ENCODE assay signal across 1 cellular context in the genomic region with DNA sequence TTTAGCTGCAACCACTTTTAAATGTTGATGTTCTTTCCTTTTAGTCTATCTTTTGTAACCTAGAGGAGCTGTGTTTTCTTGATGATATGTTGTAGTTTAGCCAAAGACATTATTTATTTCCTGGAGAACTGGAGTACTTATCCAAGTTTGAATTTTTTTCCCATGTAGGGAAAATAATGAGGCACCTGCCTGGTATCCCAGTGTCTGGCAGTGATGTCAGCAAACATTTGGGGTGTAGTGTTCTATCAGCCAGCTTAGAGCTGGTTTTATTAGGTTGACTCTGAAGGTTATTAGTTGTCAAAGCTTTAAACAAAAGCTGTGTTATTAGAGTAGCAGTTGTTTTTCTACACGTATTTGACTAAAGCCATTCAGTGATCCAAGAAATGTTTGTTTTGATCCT.
TF ChIP-seq lines count a peak whose summit lies in the region.

No MANE protein-coding gene starts in this region.

TF ChIP-seq in A549, 52 proteins besides CTCF, POLR2A, EP300 and RAD21 (continued from another document):
- TF ChIP-seq, protein P1, sequence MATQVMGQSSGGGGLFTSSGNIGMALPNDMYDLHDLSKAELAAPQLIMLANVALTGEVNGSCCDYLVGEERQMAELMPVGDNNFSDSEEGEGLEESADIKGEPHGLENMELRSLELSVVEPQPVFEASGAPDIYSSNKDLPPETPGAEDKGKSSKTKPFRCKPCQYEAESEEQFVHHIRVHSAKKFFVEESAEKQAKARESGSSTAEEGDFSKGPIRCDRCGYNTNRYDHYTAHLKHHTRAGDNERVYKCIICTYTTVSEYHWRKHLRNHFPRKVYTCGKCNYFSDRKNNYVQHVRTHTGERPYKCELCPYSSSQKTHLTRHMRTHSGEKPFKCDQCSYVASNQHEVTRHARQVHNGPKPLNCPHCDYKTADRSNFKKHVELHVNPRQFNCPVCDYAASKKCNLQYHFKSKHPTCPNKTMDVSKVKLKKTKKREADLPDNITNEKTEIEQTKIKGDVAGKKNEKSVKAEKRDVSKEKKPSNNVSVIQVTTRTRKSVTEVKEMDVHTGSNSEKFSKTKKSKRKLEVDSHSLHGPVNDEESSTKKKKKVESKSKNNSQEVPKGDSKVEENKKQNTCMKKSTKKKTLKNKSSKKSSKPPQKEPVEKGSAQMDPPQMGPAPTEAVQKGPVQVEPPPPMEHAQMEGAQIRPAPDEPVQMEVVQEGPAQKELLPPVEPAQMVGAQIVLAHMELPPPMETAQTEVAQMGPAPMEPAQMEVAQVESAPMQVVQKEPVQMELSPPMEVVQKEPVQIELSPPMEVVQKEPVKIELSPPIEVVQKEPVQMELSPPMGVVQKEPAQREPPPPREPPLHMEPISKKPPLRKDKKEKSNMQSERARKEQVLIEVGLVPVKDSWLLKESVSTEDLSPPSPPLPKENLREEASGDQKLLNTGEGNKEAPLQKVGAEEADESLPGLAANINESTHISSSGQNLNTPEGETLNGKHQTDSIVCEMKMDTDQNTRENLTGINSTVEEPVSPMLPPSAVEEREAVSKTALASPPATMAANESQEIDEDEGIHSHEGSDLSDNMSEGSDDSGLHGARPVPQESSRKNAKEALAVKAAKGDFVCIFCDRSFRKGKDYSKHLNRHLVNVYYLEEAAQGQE (IDR thresholded peaks at IDR 0.05): no peak
- TF ChIP-seq ZC3H11A (IDR thresholded peaks at IDR 0.05) (no peak), HOXB13 (CRISPR knock-in tag; IDR thresholded peaks at IDR 0.05; ENCODE audit: low read depth) (no peak), ZFP36 (IDR thresholded peaks at IDR 0.05; ENCODE audit: borderline replicate concordance, partially characterized antibody) (no peak), MAZ (IDR thresholded peaks at IDR 0.05; ENCODE audit: borderline replicate concordance, low read depth, low read length) (no peak), HOXB5 (CRISPR knock-in tag; IDR thresholded peaks at IDR 0.05) (no peak), CEBPB (IDR thresholded peaks at IDR 0.05) (no peak), NFE2L2 (conservative IDR thresholded peaks at IDR 0.05; ENCODE audit: low read length) (no peak), RCOR1 (IDR thresholded peaks at IDR 0.05; ENCODE audit: low read depth, low read length) (no peak), ZSCAN20 (CRISPR knock-in tag; IDR thresholded peaks at IDR 0.05) (no peak)
